In genomic region chr4:122710434-122711308, GRCh38 we compare ENCODE assay signal across 9 cellular contexts. TPM values are rescaled to one million over a fixed set of nuclear protein-coding genes. Genes with fewer than 3 reads are reported as not detected.
DNase-seq lines count a peak whose midpoint lies in the region; ATAC-seq and TF ChIP-seq lines count a peak whose summit lies in the region.
"Had no signal": no experiment of that assay in that cellular context is flagged by ENCODE, and none has a peak within 500 bp of the region (broad histone marks: within the 10 kb centered on the region; RNA-seq: fewer than 3 reads in every experiment).

No MANE protein-coding gene starts in this region.

- DNase-seq in left kidney (ENCODE audit: low read depth, low spot score) (peak; percentile 31), testis (no peak), NCI-H2196 treated with DMSO at 0.1 percent for 48 hours (lab: John Stamatoyannopoulos, UW; ENCODE audit: unreplicated experiment) (no peak), NCI-H1417 treated with DMSO at 0.1 percent for 48 hours (lab: John Stamatoyannopoulos, UW) (no peak), RWPE1 (ENCODE audit: low spot score) (no peak)

- no peaks in the 10 kb centered on the region for H4K20me1 ChIP-seq in OCI-LY3 (ENCODE audit: insufficient read depth, low read length)

- WGBS in testis, 2 donors = 91% methylated on average over 9 of the region's 9 CpGs

- H3K9ac ChIP-seq in OCI-LY3 (ENCODE audit: low read length) = peak overlapping the region; percentile 56

- H3K27me3 ChIP-seq in OCI-LY3 (ENCODE audit: low read depth, low read length) (no peaks in the 10 kb centered on the region), testis (no peaks in the 10 kb centered on the region)

- CTCF ChIA-PET in RWPE1 (lab: Yijun Ruan, JAX) = interaction anchor here (0.7 kb wide), 1 partner anchor 14 kb away, joined by 3 read pairs; no protein-coding TSS in a partner anchor

- peak; percentile 73 for ATAC-seq in GM18907 (IDR thresholded peaks at IDR 0.05; ENCODE audit: unreplicated experiment)
- peak; percentile 59 for ATAC-seq in HG02571 (IDR thresholded peaks at IDR 0.05; ENCODE audit: unreplicated experiment)

- H3K36me3 ChIP-seq in OCI-LY3 (replicated peaks; ENCODE audit: low read depth, low read length) (no peaks in the 10 kb centered on the region), testis (ENCODE audit: low read depth, missing control alignments) (no peaks in the 10 kb centered on the region)

- H3K4me2 ChIP-seq in OCI-LY3 (ENCODE audit: low read length) = peak overlapping the region; percentile 99

- TF ChIP-seq POLR2A in testis (IDR thresholded peaks at IDR 0.05) = no peak

- H2AFZ ChIP-seq in OCI-LY3 (ENCODE audit: low read depth, low read length) = peak overlapping the region; percentile 1; the same call in 1 of the 2 replicates

- peak overlapping the region; percentile 75 for H3K4me3 ChIP-seq in OCI-LY3 (ENCODE audit: low read length)
- H3K4me3 ChIP-seq in testis = no peak overlapping the region
- H3K4me3 ChIP-seq: SK-N-MC had no signal

- intact Hi-C loops in testis (cut with DNase I; ENCODE audit: low total_unique reads) = no loop called here

- POLR2A ChIA-PET in RWPE1 (lab: Yijun Ruan, JAX; ENCODE audit: low non-redundant PET) = no interaction called here

- TF ChIP-seq CTCF in OCI-LY3 (IDR thresholded peaks at IDR 0.05; ENCODE audit: low read depth, low read length) = no peak
- TF ChIP-seq CTCF in testis (IDR thresholded peaks at IDR 0.05) = no peak
- TF ChIP-seq CTCF in RWPE1 (conservative IDR thresholded peaks at IDR 0.05; ENCODE audit: low read depth) = no peak

- H3K9me3 ChIP-seq in OCI-LY3 (ENCODE audit: insufficient read depth, low read length) = no peaks in the 10 kb centered on the region
- H3K9me3 ChIP-seq in testis = no peaks in the 10 kb centered on the region

- H3K4me1 ChIP-seq in OCI-LY3 (ENCODE audit: low read length) = peaks cover 80% of the 10 kb centered on the region
- no peaks in the 10 kb centered on the region for H3K4me1 ChIP-seq in testis

- H3K27ac ChIP-seq in OCI-LY3 (ENCODE audit: low read length) (peak overlapping the region; percentile 77), testis (no peak overlapping the region), RWPE1 (no peak overlapping the region)
- H3K27ac ChIP-seq: SK-N-MC had no signal

- H3K79me2 ChIP-seq in OCI-LY3 (ENCODE audit: low read length) = no peaks in the 10 kb centered on the region

RNA-seq across cellular contexts. Expression of gene BBS12, which starts 21.8 kb away (rescaled TPM):
- total RNA-seq in testis = 1 to 10 TPM; 5.0 to 7.5 TPM
- polyA plus RNA-seq in testis (ENCODE audit: insufficient read depth, low read depth, low replicate concordance) = 15.7 TPM
